20 cellular contexts compared by ENCODE assay signal in genomic region chr20:32006841-32007786, GRCh38. TPM values are rescaled to one million over a fixed set of nuclear protein-coding genes. Genes with fewer than 3 reads are reported as not detected.
DNase-seq lines count a peak whose midpoint lies in the region; ATAC-seq, FAIRE-seq and TF ChIP-seq lines count a peak whose summit lies in the region.
"Had no signal": no experiment of that assay in that cellular context is flagged by ENCODE, and none has a peak within 500 bp of the region (broad histone marks: within the 10 kb centered on the region; RNA-seq: fewer than 3 reads in every experiment).

No MANE protein-coding gene starts in this region.

- CTCF ChIA-PET in K562 (lab: Yijun Ruan, JAX; ENCODE audit: low intra/inter-chr PET ratio): no interaction called here

- H3K27ac ChIP-seq in K562 (ENCODE audit: extremely low read depth, low read depth, low read length) (no peak overlapping the region), mesendoderm (ENCODE audit: low read depth, low read length) (no peak overlapping the region), hepatocyte (no peak overlapping the region)
- H3K27ac ChIP-seq: cardiac muscle cell, epithelial cell of prostate had no signal

- peaks cover 10% of the 10 kb centered on the region for H3K4me1 Mint-ChIP-seq in osteocyte (ENCODE audit: unreplicated experiment)
- H3K4me1 Mint-ChIP-seq: activated B cell treated with CpG ODN at 0.5 μM for 24 hours had no signal

- no peak overlapping the region for H2BK120ac ChIP-seq in mesendoderm (ENCODE audit: low read depth, low read length)

- no peak overlapping the region for H2BK5ac ChIP-seq in mesendoderm (ENCODE audit: low read length)

- H2AK5ac ChIP-seq in mesendoderm (ENCODE audit: low read length): peak overlapping the region; percentile 27

- BruUV-seq in K562 (replicated peaks; lab: Mats Ljungman, UMichigan): no TSS peak

- TF ChIP-seq EP300 in K562 (IDR thresholded peaks at IDR 0.05; ENCODE audit: low read length): no peak

- H4K20me1 ChIP-seq in K562 (replicated peaks; ENCODE audit: control insufficient read depth, insufficient read depth, low read length) (no peaks in the 10 kb centered on the region; the same call in 1 of the 2 replicates), hepatocyte (ENCODE audit: insufficient read depth, poor library complexity, severe bottlenecking) (no peaks in the 10 kb centered on the region)

- no peaks in the 10 kb centered on the region for H3K36me3 Mint-ChIP-seq in osteocyte (ENCODE audit: unreplicated experiment)
- H3K36me3 Mint-ChIP-seq: activated CD8-positive, alpha-beta memory T cell treated with anti-CD3 and anti-CD28 coated beads, Interleukin-2, amount 10 ng/mL, durations not matched to agents 7 days and 5 days; CD4-positive, CD25-positive, alpha-beta regulatory T cell; naive thymus-derived CD4-positive, alpha-beta T cell had no signal

- no peak overlapping the region for H4K5ac ChIP-seq in mesendoderm (ENCODE audit: low read length)

- H3K18ac ChIP-seq in mesendoderm (ENCODE audit: low read length): no peak overlapping the region

- no peak overlapping the region for H3K4me3 ChIP-seq in K562
- no peak overlapping the region for H3K4me3 ChIP-seq in mesendoderm (ENCODE audit: low read length)
- H3K4me3 ChIP-seq in hepatocyte: no peak overlapping the region
- H3K4me3 ChIP-seq: cardiac muscle cell had no signal

- no peak for TF ChIP-seq RAD21 in K562 (CRISPR knock-in tag; conservative IDR thresholded peaks at IDR 0.05 in 1 of 2, IDR thresholded peaks at IDR 0.05 in 1 of 2)

- H3K9me3 ChIP-seq in K562 (replicated peaks; ENCODE audit: control insufficient read depth, insufficient read depth, low read depth, low read length): no peaks in the 10 kb centered on the region
- H3K9me3 ChIP-seq in hepatocyte (ENCODE audit: low read depth): no peaks in the 10 kb centered on the region

- no peak overlapping the region for H3K56ac ChIP-seq in mesendoderm (ENCODE audit: low read length)

- no peak overlapping the region for H4K8ac ChIP-seq in mesendoderm (ENCODE audit: low read depth, low read length)

- intact Hi-C loops in K562 (cut with micrococcal nuclease): no loop called here
- intact Hi-C loops in left colon (cut with DNase I, micrococcal nuclease): no loop called here

- DNase-seq in G401 (ENCODE audit: low spot score): peak; percentile 95
- DNase-seq in NCI-H1417 treated with DMSO at 0.1 percent for 48 hours (lab: John Stamatoyannopoulos, UW): peak; percentile 7
- no peak for DNase-seq in K562 (ENCODE audit: extremely low read depth in 1 of 4, low spot score in 3 of 4)
- peak; percentile 27 for DNase-seq in mesendoderm
- DNase-seq in hepatocyte (ENCODE audit: low spot score): no peak
- no peak for DNase-seq in HT-29 (ENCODE audit: low spot score)
- DNase-seq in osteocyte (ENCODE audit: extremely low spot score, unreplicated experiment): no peak
- no peak for DNase-seq in left colon
- DNase-seq: activated B cell treated with CpG ODN at 0.5 μM for 24 hours; activated naive CD4-positive, alpha-beta T cell treated with Interleukin-2 at 50 U/mL for 16 hours; CD4-positive, CD25-positive, alpha-beta regulatory T cell; naive thymus-derived CD4-positive, alpha-beta T cell; stimulated activated naive CD4-positive, alpha-beta T cell treated with Interleukin-2 at 50 U/mL for 16 hours had no signal

- no peak overlapping the region for H3K27ac Mint-ChIP-seq in osteocyte (ENCODE audit: unreplicated experiment)
- H3K27ac Mint-ChIP-seq: activated B cell treated with CpG ODN at 0.5 μM for 24 hours; activated CD8-positive, alpha-beta memory T cell treated with anti-CD3 and anti-CD28 coated beads, Interleukin-2, amount 10 ng/mL, durations not matched to agents 7 days and 5 days; naive thymus-derived CD4-positive, alpha-beta T cell had no signal

- H3K27me3 ChIP-seq in K562 (ENCODE audit: control insufficient read depth in 2 of 2, insufficient read depth in 2 of 2, low read length in 2 of 2) (peaks cover 2 to 10% of the 10 kb centered on the region in 2 experiments; a peak in 2 of 5 replicates), mesendoderm (ENCODE audit: insufficient read depth, low read length, poor library complexity) (no peaks in the 10 kb centered on the region), hepatocyte (peaks cover 39% of the 10 kb centered on the region)
- H3K27me3 ChIP-seq: cardiac muscle cell had no signal

- no peaks in the 10 kb centered on the region for H3K79me1 ChIP-seq in mesendoderm (ENCODE audit: low read length)

- no peaks in the 10 kb centered on the region for H3K9me2 ChIP-seq in hepatocyte (replicated peaks; ENCODE audit: insufficient read depth)

- TF ChIP-seq CTCF in K562 (IDR thresholded peaks at IDR 0.05 in 2 of 3, conservative IDR thresholded peaks at IDR 0.05 in 1 of 3; ENCODE audit: insufficient read depth in 2 of 3, low read depth in 1 of 3, low read length in 3 of 3) (no peak), hepatocyte (IDR thresholded peaks at IDR 0.05; ENCODE audit: poor library complexity) (no peak), osteocyte (IDR thresholded peaks at IDR 0.05) (no peak)

- no peak for FAIRE-seq in K562 (lab: Jason Lieb, UNC)
- FAIRE-seq: G401.6, GM19239 had no signal

- no peaks in the 10 kb centered on the region for H3K79me2 ChIP-seq in K562 (ENCODE audit: control insufficient read depth, insufficient read depth, low read length)
- H3K79me2 ChIP-seq in mesendoderm (ENCODE audit: control insufficient read depth, insufficient read depth, low read length): no peaks in the 10 kb centered on the region
- no peaks in the 10 kb centered on the region for H3K79me2 ChIP-seq in hepatocyte

- peaks cover 0 to 11% of the 10 kb centered on the region in 2 experiments; a peak in 4 of 5 replicates for H3K4me1 ChIP-seq in K562 (replicated peaks in 1 of 2; ENCODE audit: control insufficient read depth in 2 of 2, insufficient read depth in 2 of 2, low read length in 2 of 2)
- H3K4me1 ChIP-seq in mesendoderm (ENCODE audit: control insufficient read depth, low read depth, low read length): peaks cover 10% of the 10 kb centered on the region
- no peaks in the 10 kb centered on the region for H3K4me1 ChIP-seq in hepatocyte (ENCODE audit: insufficient read depth)

- ATAC-seq in K562 (peak; percentile 54), left colon (no peak)
- ATAC-seq: naive thymus-derived CD4-positive, alpha-beta T cell had no signal

- H3K23ac ChIP-seq in mesendoderm (ENCODE audit: low read length): no peak overlapping the region

- 25% methylated on average over 8 of the region's 8 CpGs for WGBS in K562 (ENCODE audit: insufficient coverage, low coverage, missing lambda C conversion rate)
- no CpG with 5 or more reads among the region's 8 CpGs for WGBS in mesendoderm (ENCODE audit: extremely low coverage, insufficient coverage, low lambda C conversion rate)
- 62% methylated on average over 8 of the region's 8 CpGs for WGBS in hepatocyte (ENCODE audit: low lambda C conversion rate, missing lambda C conversion rate)

- peak overlapping the region; percentile 54; the same call in 1 of the 2 replicates for H2AFZ ChIP-seq in K562 (ENCODE audit: low read depth, low read length)
- no peak overlapping the region for H2AFZ ChIP-seq in hepatocyte

- H3K4me2 ChIP-seq in K562 (ENCODE audit: insufficient read depth, low read length): no peak overlapping the region
- no peak overlapping the region for H3K4me2 ChIP-seq in mesendoderm (ENCODE audit: low read length)
- H3K4me2 ChIP-seq in hepatocyte: no peak overlapping the region

- H3K27me3 Mint-ChIP-seq in osteocyte (ENCODE audit: unreplicated experiment): peaks cover 24% of the 10 kb centered on the region

- no peak overlapping the region for H2BK15ac ChIP-seq in mesendoderm (replicated peaks; ENCODE audit: low read depth)

- no peak for TF ChIP-seq POLR2A in K562 (conservative IDR thresholded peaks at IDR 0.05)

- no peaks in the 10 kb centered on the region for H3K9me1 ChIP-seq in K562 (ENCODE audit: control insufficient read depth, insufficient read depth, low read length)

- H3K9ac ChIP-seq in K562 (ENCODE audit: insufficient read depth in 1 of 2, low read depth in 2 of 2, low read length in 2 of 2) (no peak overlapping the region), mesendoderm (ENCODE audit: low read length) (no peak overlapping the region)

- no peaks in the 10 kb centered on the region for H3K36me3 ChIP-seq in K562 (ENCODE audit: control insufficient read depth, insufficient read depth, low read length)
- no peaks in the 10 kb centered on the region for H3K36me3 ChIP-seq in mesendoderm (ENCODE audit: control insufficient read depth, insufficient read depth, low read length)
- H3K36me3 ChIP-seq in hepatocyte (replicated peaks; ENCODE audit: insufficient read depth, low read depth): no peaks in the 10 kb centered on the region
- H3K36me3 ChIP-seq: cardiac muscle cell had no signal

- peak overlapping the region; percentile 56 for H3K4ac ChIP-seq in mesendoderm (ENCODE audit: low read depth, low read length)

- no peaks in the 10 kb centered on the region for H3K9me3 Mint-ChIP-seq in osteocyte (ENCODE audit: unreplicated experiment)
- H3K9me3 Mint-ChIP-seq: activated B cell treated with CpG ODN at 0.5 μM for 24 hours; CD4-positive, CD25-positive, alpha-beta regulatory T cell; naive thymus-derived CD4-positive, alpha-beta T cell had no signal

- H3K4me3 Mint-ChIP-seq in osteocyte (ENCODE audit: unreplicated experiment): no peak overlapping the region
- H3K4me3 Mint-ChIP-seq: activated B cell treated with CpG ODN at 0.5 μM for 24 hours; activated CD8-positive, alpha-beta memory T cell treated with anti-CD3 and anti-CD28 coated beads, Interleukin-2, amount 10 ng/mL, durations not matched to agents 7 days and 5 days; CD4-positive, CD25-positive, alpha-beta regulatory T cell; naive thymus-derived CD4-positive, alpha-beta T cell had no signal

- in situ Hi-C loops in G401 (cut with HindIII; ENCODE audit: low sequenced_read_pairs): no loop called here
- in situ Hi-C loops in K562 (cut with MboI): no loop called here

- POLR2A ChIA-PET in K562 (lab: Yijun Ruan, JAX): no interaction called here

RNA-seq across cellular contexts. Expression of gene CCM2L, which starts 3.1 kb away (rescaled TPM):
- 40.7 and 52.6 TPM in 2 replicates for total RNA-seq in G401 (2014; rRNA removed; shearing (Covaris generic))
- not detected in 2 replicates for total RNA-seq in K562 (2011; cell fraction: chromatin; rRNA removed; ENCODE audit: low replicate concordance)
- not detected in 2 replicates for total RNA-seq in K562 (2011; cell fraction: nucleolus; rRNA removed)
- not detected in 2 replicates for total RNA-seq in K562 (2011; cell fraction: nucleoplasm; rRNA removed)
- not detected in 2 replicates for total RNA-seq in K562 (2014; rRNA removed)
- total RNA-seq in K562 (2014; rRNA removed; fragmentation: Illumina TruSeq; extraction: Trizol): not detected in 2 replicates
- total RNA-seq in K562 (2015; rRNA removed; fragmentation: Illumina TruSeq; extraction: Trizol): not detected in 2 replicates
- not detected in 2 replicates for total RNA-seq in K562 (2021)
- 0.04 TPM in 1 of 2 replicates, not detected in the other for polyA plus RNA-seq in K562 (2011; rRNA removed)
- polyA plus RNA-seq in K562 (2011; cell fraction: cytosol; rRNA removed): not detected in 2 replicates
- not detected in 2 replicates for polyA plus RNA-seq in K562 (2011; cell fraction: nucleus; rRNA removed)
- 0.30 TPM in 1 of 2 replicates, not detected in the other for polyA plus RNA-seq in K562 (2012)
- polyA plus RNA-seq in K562 (2014; fragmentation: Illumina TruSeq; extraction: Trizol): not detected in 2 replicates
- not detected for polyA plus RNA-seq in K562 (2014; fragmentation: Nextera tagmentation; extraction: Ambion mirVana)
- not detected in 2 replicates for polyA plus RNA-seq in K562 (2014; rRNA removed)
- not detected in 2 replicates for polyA minus RNA-seq in K562 (2011; rRNA and poly(A)+ RNA removed)
- not detected in 2 replicates for polyA minus RNA-seq in K562 (2011; cell fraction: cytosol; rRNA and poly(A)+ RNA removed)
- polyA minus RNA-seq in K562 (2011; cell fraction: nucleus; rRNA and poly(A)+ RNA removed): not detected in 2 replicates
- 1.4 TPM for polyA plus RNA-seq in mesendoderm (2013, experiment 1 of 2)
- 1.3 TPM for polyA plus RNA-seq in mesendoderm (2013, experiment 2 of 2)
- total RNA-seq in hepatocyte: 0.77 and 0.80 TPM in 2 replicates
- 0.56 and 1.0 TPM in 2 replicates for polyA plus RNA-seq in hepatocyte
- total RNA-seq in HT-29 (2014; rRNA removed; shearing (Covaris generic)): 0.13 TPM in 1 of 2 replicates, not detected in the other
- not detected in 2 replicates for total RNA-seq in osteocyte
- 1 to 10 TPM; 1.7 to 2.0 TPM for total RNA-seq in left colon
- total RNA-seq: activated CD8-positive, alpha-beta memory T cell treated with anti-CD3 and anti-CD28 coated beads, Interleukin-2, amount 10 ng/mL, durations not matched to agents 7 days and 5 days; CD4-positive, CD25-positive, alpha-beta regulatory T cell; naive thymus-derived CD4-positive, alpha-beta T cell had no signal
- polyA plus RNA-seq: CD4-positive, CD25-positive, alpha-beta regulatory T cell; naive thymus-derived CD4-positive, alpha-beta T cell had no signal

RNA-seq across cellular contexts. Expression of gene XKR7, which starts 39.2 kb away (rescaled TPM):
- 5.7 and 6.8 TPM in 2 replicates for total RNA-seq in G401 (2014; rRNA removed; shearing (Covaris generic))
- not detected in 2 replicates for total RNA-seq in K562 (2011; cell fraction: chromatin; rRNA removed; ENCODE audit: low replicate concordance)
- not detected in 2 replicates for total RNA-seq in K562 (2011; cell fraction: nucleolus; rRNA removed)
- total RNA-seq in K562 (2011; cell fraction: nucleoplasm; rRNA removed): not detected in 2 replicates
- total RNA-seq in K562 (2014; rRNA removed) (not detected in 2 replicates), K562 (2014; rRNA removed; fragmentation: Illumina TruSeq; extraction: Trizol) (not detected in 2 replicates), K562 (2015; rRNA removed; fragmentation: Illumina TruSeq; extraction: Trizol) (not detected in 2 replicates), K562 (2021) (0.02 TPM in 1 of 2 replicates, not detected in the other), hepatocyte (0.12 and 0.37 TPM in 2 replicates), osteocyte (not detected in 2 replicates), left colon (under 1 TPM; 0.06 to 0.11 TPM)
- polyA plus RNA-seq in K562 (2011; rRNA removed) (not detected in 2 replicates), K562 (2014; fragmentation: Illumina TruSeq; extraction: Trizol) (not detected in 2 replicates), K562 (2014; fragmentation: Nextera tagmentation; extraction: Ambion mirVana) (not detected), K562 (2014; rRNA removed) (not detected in 2 replicates), hepatocyte (not detected in 2 replicates)
- under 0.01 TPM in 1 of 2 replicates, not detected in the other for polyA plus RNA-seq in K562 (2011; cell fraction: cytosol; rRNA removed)
- not detected in 2 replicates for polyA plus RNA-seq in K562 (2011; cell fraction: nucleus; rRNA removed)
- not detected in 2 replicates for polyA plus RNA-seq in K562 (2012)
- not detected in 2 replicates for polyA minus RNA-seq in K562 (2011; rRNA and poly(A)+ RNA removed)
- polyA minus RNA-seq in K562 (2011; cell fraction: cytosol; rRNA and poly(A)+ RNA removed): not detected in 2 replicates
- polyA minus RNA-seq in K562 (2011; cell fraction: nucleus; rRNA and poly(A)+ RNA removed): not detected in 2 replicates
- 0.67 TPM for polyA plus RNA-seq in mesendoderm (2013, experiment 1 of 2)
- polyA plus RNA-seq in mesendoderm (2013, experiment 2 of 2): 0.62 TPM
- not detected in 2 replicates for total RNA-seq in HT-29 (2014; rRNA removed; shearing (Covaris generic))
- total RNA-seq: activated CD8-positive, alpha-beta memory T cell treated with anti-CD3 and anti-CD28 coated beads, Interleukin-2, amount 10 ng/mL, durations not matched to agents 7 days and 5 days; OCI-LY7; sciatic nerve had no signal
- polyA plus RNA-seq: cardiac muscle cell; CD4-positive, CD25-positive, alpha-beta regulatory T cell; naive thymus-derived CD4-positive, alpha-beta T cell had no signal

RNA-seq across cellular contexts. Expression of gene HCK, which starts 44.9 kb away (rescaled TPM):
- 0.12 and 0.41 TPM in 2 replicates for total RNA-seq in G401 (2014; rRNA removed; shearing (Covaris generic))
- total RNA-seq in K562 (2011; cell fraction: chromatin; rRNA removed; ENCODE audit: low replicate concordance): not detected in 2 replicates
- total RNA-seq in K562 (2011; cell fraction: nucleolus; rRNA removed): not detected in 2 replicates
- not detected in 2 replicates for total RNA-seq in K562 (2011; cell fraction: nucleoplasm; rRNA removed)
- 0.27 TPM in 1 of 2 replicates, not detected in the other for total RNA-seq in K562 (2014; rRNA removed)
- total RNA-seq in K562 (2014; rRNA removed; fragmentation: Illumina TruSeq; extraction: Trizol): not detected in 2 replicates
- total RNA-seq in K562 (2015; rRNA removed; fragmentation: Illumina TruSeq; extraction: Trizol): 0.38 and 0.51 TPM in 2 replicates
- total RNA-seq in K562 (2021): not detected in 2 replicates
- 0.04 TPM in 1 of 2 replicates, not detected in the other for polyA plus RNA-seq in K562 (2011; rRNA removed)
- polyA plus RNA-seq in K562 (2011; cell fraction: cytosol; rRNA removed): 0.01 and 0.07 TPM in 2 replicates
- polyA plus RNA-seq in K562 (2011; cell fraction: nucleus; rRNA removed): not detected in 2 replicates
- 0.13 and 0.50 TPM in 2 replicates for polyA plus RNA-seq in K562 (2012)
- not detected in 2 replicates for polyA plus RNA-seq in K562 (2014; fragmentation: Illumina TruSeq; extraction: Trizol)
- not detected for polyA plus RNA-seq in K562 (2014; fragmentation: Nextera tagmentation; extraction: Ambion mirVana)
- polyA plus RNA-seq in K562 (2014; rRNA removed): 0.09 TPM in 1 of 2 replicates, not detected in the other
- 0.18 TPM in 1 of 2 replicates, not detected in the other for polyA minus RNA-seq in K562 (2011; rRNA and poly(A)+ RNA removed)
- polyA minus RNA-seq in K562 (2011; cell fraction: cytosol; rRNA and poly(A)+ RNA removed): not detected in 2 replicates
- not detected in 2 replicates for polyA minus RNA-seq in K562 (2011; cell fraction: nucleus; rRNA and poly(A)+ RNA removed)
- polyA plus RNA-seq in mesendoderm (2013, experiment 1 of 2): 0.07 TPM
- 0.15 TPM for polyA plus RNA-seq in mesendoderm (2013, experiment 2 of 2)
- 0.44 and 2.2 TPM in 2 replicates for total RNA-seq in hepatocyte
- 0.54 and 0.90 TPM in 2 replicates for polyA plus RNA-seq in hepatocyte
- total RNA-seq in HT-29 (2014; rRNA removed; shearing (Covaris generic)): not detected in 2 replicates
- total RNA-seq in osteocyte: not detected in 2 replicates
- 1 to 10 TPM; 5.5 to 9.7 TPM for total RNA-seq in left colon
- total RNA-seq: activated CD8-positive, alpha-beta memory T cell treated with anti-CD3 and anti-CD28 coated beads, Interleukin-2, amount 10 ng/mL, durations not matched to agents 7 days and 5 days; cardiac muscle cell; CD4-positive, CD25-positive, alpha-beta regulatory T cell had no signal
- polyA plus RNA-seq: cardiac muscle cell had no signal

RNA-seq across cellular contexts. Expression of gene PDRG1, which starts 55.3 kb away (rescaled TPM):
- total RNA-seq in G401 (2014; rRNA removed; shearing (Covaris generic)): 37.4 and 50.9 TPM in 2 replicates
- total RNA-seq in K562 (2011; cell fraction: chromatin; rRNA removed; ENCODE audit: low replicate concordance): 7.2 and 10.9 TPM in 2 replicates
- total RNA-seq in K562 (2011; cell fraction: nucleolus; rRNA removed): 8.9 and 9.8 TPM in 2 replicates
- 10.8 and 12.4 TPM in 2 replicates for total RNA-seq in K562 (2011; cell fraction: nucleoplasm; rRNA removed)
- 19.9 and 22.2 TPM in 2 replicates for total RNA-seq in K562 (2014; rRNA removed)
- 11.6 and 12.6 TPM in 2 replicates for total RNA-seq in K562 (2014; rRNA removed; fragmentation: Illumina TruSeq; extraction: Trizol)
- total RNA-seq in K562 (2015; rRNA removed; fragmentation: Illumina TruSeq; extraction: Trizol): 13.4 and 14.1 TPM in 2 replicates
- total RNA-seq in K562 (2021): 25.2 and 26.1 TPM in 2 replicates
- polyA plus RNA-seq in K562 (2011; rRNA removed): 24.8 and 27.8 TPM in 2 replicates
- polyA plus RNA-seq in K562 (2011; cell fraction: cytosol; rRNA removed): 23.2 and 23.9 TPM in 2 replicates
- polyA plus RNA-seq in K562 (2011; cell fraction: nucleus; rRNA removed): 13.6 and 15.4 TPM in 2 replicates
- 20.8 and 24.1 TPM in 2 replicates for polyA plus RNA-seq in K562 (2012)
- polyA plus RNA-seq in K562 (2014; fragmentation: Illumina TruSeq; extraction: Trizol): 23.4 and 24.6 TPM in 2 replicates
- 10 to 100 TPM; 38.5 to 58.6 TPM for polyA plus RNA-seq in K562 (2014; fragmentation: Nextera tagmentation; extraction: Ambion mirVana)
- 31.6 and 32.2 TPM in 2 replicates for polyA plus RNA-seq in K562 (2014; rRNA removed)
- polyA minus RNA-seq in K562 (2011; rRNA and poly(A)+ RNA removed): 6.9 and 8.1 TPM in 2 replicates
- polyA minus RNA-seq in K562 (2011; cell fraction: cytosol; rRNA and poly(A)+ RNA removed): 6.5 TPM in 2 replicates
- 4.8 and 5.6 TPM in 2 replicates for polyA minus RNA-seq in K562 (2011; cell fraction: nucleus; rRNA and poly(A)+ RNA removed)
- 14.3 TPM for polyA plus RNA-seq in mesendoderm (2013, experiment 1 of 2)
- polyA plus RNA-seq in mesendoderm (2013, experiment 2 of 2): 14.0 TPM
- 8.9 and 9.1 TPM in 2 replicates for total RNA-seq in hepatocyte
- polyA plus RNA-seq in hepatocyte: 25.4 and 26.3 TPM in 2 replicates
- total RNA-seq in HT-29 (2014; rRNA removed; shearing (Covaris generic)): 10.7 and 13.3 TPM in 2 replicates
- total RNA-seq in osteocyte: 12.2 and 12.5 TPM in 2 replicates
- 1 to 10 TPM; 7.3 to 8.0 TPM for total RNA-seq in left colon

Comparison
In these comparisons a context has a peak if more than half of its experiments do, and no peak if none do; other contexts are left out.
1. DNase-seq: peak in G401 (single experiment), NCI-H1417 treated with DMSO at 0.1 percent for 48 hours (single experiment) and mesendoderm (single experiment); none in K562 (0 of 4), hepatocyte (single experiment), HT-29 (single experiment), osteocyte (single experiment) and left colon (0 of 2).
2. RNA of gene CCM2L, which starts 3.1 kb away (total RNA-seq): 40.7 to 52.6 TPM in G401; 1.7 to 2.0 TPM in left colon, 0.77 to 0.80 TPM in hepatocyte, 0.13 TPM in HT-29, not detected in K562 and not detected in osteocyte; every median in the first group is over 10 times any median in the second.